In the genomic region with DNA sequence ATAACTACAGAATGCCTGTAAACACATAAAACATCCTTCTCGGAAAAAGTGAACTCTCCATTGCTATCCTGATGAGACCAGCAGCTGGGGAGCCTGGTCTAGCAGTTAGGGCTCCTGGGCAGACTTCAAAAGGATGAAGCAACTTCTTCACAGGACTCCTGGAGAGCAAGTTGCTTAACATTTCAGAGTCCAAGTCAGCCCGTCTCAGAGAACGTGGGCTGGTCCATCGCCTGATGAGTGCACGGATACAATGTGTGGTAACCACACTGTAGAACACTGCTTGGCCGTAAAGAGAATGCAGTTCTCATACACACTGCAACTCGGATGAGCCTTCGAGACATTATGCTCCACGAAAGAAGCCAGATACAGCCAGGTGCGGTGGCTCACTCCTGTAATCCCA, we compare ENCODE assay signal across 2 cellular contexts.
TF ChIP-seq lines count a peak whose summit lies in the region.

No MANE protein-coding gene starts in this region.

TF ChIP-seq in A549, 52 proteins besides CTCF, POLR2A, EP300 and RAD21:
- TF ChIP-seq NR3C1 (IDR thresholded peaks at IDR 0.05): no peak
- peak; percentile 76 to 82; a peak in 3 of 4 replicates for TF ChIP-seq CEBPB (IDR thresholded peaks at IDR 0.05)

TF ChIP-seq in IMR-90, 13 proteins besides CTCF, POLR2A, EP300 and RAD21:
- peak; percentile 82 for TF ChIP-seq CEBPB (IDR thresholded peaks at IDR 0.05; ENCODE audit: low read depth, low read length)
- no peak for TF ChIP-seq SMC3 (IDR thresholded peaks at IDR 0.05; ENCODE audit: low read depth, low read length)
- no peak for TF ChIP-seq MAFK (IDR thresholded peaks at IDR 0.05; ENCODE audit: low read depth, low read length)
